11 cellular contexts compared by ENCODE assay signal in genomic region chr5:1789838-1790462, GRCh38. TPM values are rescaled to one million over a fixed set of nuclear protein-coding genes. Genes with fewer than 3 reads are reported as not detected.
A peak's percentile ranks its signal among the peaks of the same experiment; 100 is the strongest.
DNase-seq lines count a peak whose midpoint lies in the region; TF ChIP-seq lines count a peak whose summit lies in the region.
"Had no signal": no experiment of that assay in that cellular context is flagged by ENCODE, and none has a peak within 500 bp of the region (broad histone marks: within the 10 kb centered on the region; RNA-seq: fewer than 3 reads in every experiment).

No MANE protein-coding gene starts in this region.

- H3K79me2 ChIP-seq in SK-N-SH (ENCODE audit: insufficient read depth) = no peaks in the 10 kb centered on the region

- H3K4me3 Mint-ChIP-seq in activated naive CD4-positive, alpha-beta T cell treated with anti-CD3 and anti-CD28 coated beads, Interleukin-2, amount 10 ng/mL, durations not matched to agents 7 days and 5 days = no peak overlapping the region
- H3K4me3 Mint-ChIP-seq: activated naive CD4-positive, alpha-beta T cell treated with anti-CD3 and anti-CD28 coated beads, Interleukin-2, amount 50 U/mL, for 24 hours had no signal

- H3K4me1 ChIP-seq in SK-N-SH (ENCODE audit: control insufficient read depth in 1 of 2, insufficient read depth in 2 of 2, low read depth in 1 of 2, low read length in 1 of 2) = peaks cover 0 to 5% of the 10 kb centered on the region in 2 experiments; a peak in 1 of 4 replicates
- peaks cover 61% of the 10 kb centered on the region for H3K4me1 ChIP-seq in skeletal muscle satellite cell (ENCODE audit: control insufficient read depth, insufficient read depth, low read length)

- no peaks in the 10 kb centered on the region for H4K20me1 ChIP-seq in SK-N-SH (ENCODE audit: insufficient read depth)

- H3K9me3 Mint-ChIP-seq in activated naive CD4-positive, alpha-beta T cell treated with anti-CD3 and anti-CD28 coated beads, Interleukin-2, amount 10 ng/mL, durations not matched to agents 7 days and 5 days = peaks cover 3% of the 10 kb centered on the region
- H3K9me3 Mint-ChIP-seq: activated naive CD4-positive, alpha-beta T cell treated with anti-CD3 and anti-CD28 coated beads, Interleukin-2, amount 50 U/mL, for 24 hours had no signal

- POLR2A ChIA-PET in SK-N-SH (lab: Yijun Ruan, JAX) = no interaction called here

- H3K27me3 Mint-ChIP-seq in activated naive CD4-positive, alpha-beta T cell treated with anti-CD3 and anti-CD28 coated beads, Interleukin-2, amount 10 ng/mL, durations not matched to agents 7 days and 5 days = peaks cover 13% of the 10 kb centered on the region
- H3K27me3 Mint-ChIP-seq: activated naive CD4-positive, alpha-beta T cell treated with anti-CD3 and anti-CD28 coated beads, Interleukin-2, amount 50 U/mL, for 24 hours had no signal

- H3K4me3 ChIP-seq in SK-N-SH (ENCODE audit: low read depth in 2 of 2, low read length in 1 of 2) (peak overlapping the region; percentile 23 to 52; a peak in 3 of 4 replicates), skeletal muscle satellite cell (ENCODE audit: low read length) (peak overlapping the region; percentile 58)

- DNase-seq in activated naive CD4-positive, alpha-beta T cell treated with anti-CD3 and anti-CD28 coated beads, Interleukin-2, amount 10 ng/mL, durations not matched to agents 7 days and 5 days = no peak
- no peak for DNase-seq in activated naive CD4-positive, alpha-beta T cell treated with Interleukin-2 at 50 U/mL for 16 hours
- DNase-seq in SK-N-SH (no peak), fibroblast of peridontal ligament (ENCODE audit: extremely low read depth) (peak; percentile 49), NCI-H2171 treated with DMSO at 0.1 percent for 48 hours (lab: John Stamatoyannopoulos, UW) (no peak), SKM-1 treated with dmso at 0.1 percent for 144 hours (lab: John Stamatoyannopoulos, UW; ENCODE audit: unreplicated experiment) (no peak), amygdala (lab: John Stamatoyannopoulos, UW) (no peak)
- DNase-seq: SHP77 treated with DMSO at 0.1 percent for 48 hours had no signal

- TF ChIP-seq EP300 in SK-N-SH (IDR thresholded peaks at IDR 0.05; ENCODE audit: borderline replicate concordance in 1 of 2, low read depth in 1 of 2, low read length in 1 of 2) = no peak

- no peak for TF ChIP-seq CTCF in SK-N-SH (IDR thresholded peaks at IDR 0.05)

- H2AFZ ChIP-seq in SK-N-SH (ENCODE audit: low read depth) = peak overlapping the region; percentile 58

- H3K9ac ChIP-seq in SK-N-SH (no peak overlapping the region; the same call in 1 of the 2 replicates), skeletal muscle satellite cell (ENCODE audit: low read depth, low read length) (peak overlapping the region; percentile 80)

- peaks cover 3% of the 10 kb centered on the region for H3K27me3 ChIP-seq in SK-N-SH (ENCODE audit: insufficient read depth)
- H3K27me3 ChIP-seq in skeletal muscle satellite cell (ENCODE audit: control insufficient read depth, insufficient read depth, low read length) = no peaks in the 10 kb centered on the region

- H3K4me1 Mint-ChIP-seq in activated naive CD4-positive, alpha-beta T cell treated with anti-CD3 and anti-CD28 coated beads, Interleukin-2, amount 10 ng/mL, durations not matched to agents 7 days and 5 days = peaks cover 56% of the 10 kb centered on the region

- peak overlapping the region; percentile 62 for H3K27ac Mint-ChIP-seq in activated naive CD4-positive, alpha-beta T cell treated with anti-CD3 and anti-CD28 coated beads, Interleukin-2, amount 10 ng/mL, durations not matched to agents 7 days and 5 days

- H3K4me2 ChIP-seq in SK-N-SH (peak overlapping the region; percentile 64), skeletal muscle satellite cell (ENCODE audit: low read length) (peak overlapping the region; percentile 81)

- WGBS in SK-N-SH (ENCODE audit: low lambda C conversion rate) = 19% methylated on average over 10 of the region's 10 CpGs

- H3K9me3 ChIP-seq in SK-N-SH (no peaks in the 10 kb centered on the region), skeletal muscle satellite cell (replicated peaks; ENCODE audit: low read length) (no peaks in the 10 kb centered on the region)

- H3K9me2 ChIP-seq in SK-N-SH = no peaks in the 10 kb centered on the region

- TF ChIP-seq RAD21 in SK-N-SH (IDR thresholded peaks at IDR 0.05; ENCODE audit: low read length) = no peak

- CTCF ChIA-PET in activated naive CD4-positive, alpha-beta T cell treated with anti-CD3 and anti-CD28 coated beads, Interleukin-2, amount 10 ng/mL, durations not matched to agents 7 days and 5 days (lab: Charles Lee) = no interaction called here
- CTCF ChIA-PET in SK-N-SH (lab: Yijun Ruan, JAX) = no interaction called here

- peaks cover 8% of the 10 kb centered on the region for H3K36me3 Mint-ChIP-seq in activated naive CD4-positive, alpha-beta T cell treated with anti-CD3 and anti-CD28 coated beads, Interleukin-2, amount 10 ng/mL, durations not matched to agents 7 days and 5 days
- H3K36me3 Mint-ChIP-seq: activated naive CD4-positive, alpha-beta T cell treated with anti-CD3 and anti-CD28 coated beads, Interleukin-2, amount 50 U/mL, for 24 hours had no signal

- H3F3A ChIP-seq in SK-N-SH (replicated peaks; ENCODE audit: insufficient read depth) = peaks cover 18% of the 10 kb centered on the region

- no peaks in the 10 kb centered on the region for H3K36me3 ChIP-seq in SK-N-SH (replicated peaks in 1 of 2; ENCODE audit: control insufficient read depth in 1 of 2, insufficient read depth in 2 of 2, low read length in 1 of 2)
- H3K36me3 ChIP-seq in skeletal muscle satellite cell (ENCODE audit: insufficient read depth, low read length) = no peaks in the 10 kb centered on the region

- peak overlapping the region in 1 of 2 experiments; percentile 51; a peak in 2 of 4 replicates for H3K27ac ChIP-seq in SK-N-SH (ENCODE audit: low read depth in 2 of 2, low read length in 1 of 2)
- H3K27ac ChIP-seq: C4-2B had no signal

TF ChIP-seq in SK-N-SH, 30 proteins besides CTCF, POLR2A, EP300 and RAD21 (continues in another document):
- peak; percentile 47 for TF ChIP-seq NFIC (IDR thresholded peaks at IDR 0.05; ENCODE audit: borderline replicate concordance)
- no peak for TF ChIP-seq ZBTB33 (IDR thresholded peaks at IDR 0.05; ENCODE audit: borderline replicate concordance, low read depth)
- TF ChIP-seq FOXM1 (IDR thresholded peaks at IDR 0.05; ENCODE audit: low read depth) = no peak
- TF ChIP-seq EZH2phosphoT487 (IDR thresholded peaks at IDR 0.05; ENCODE audit: borderline replicate concordance, low read depth) = no peak
- no peak for TF ChIP-seq SMC3 (IDR thresholded peaks at IDR 0.05; ENCODE audit: low read depth, low read length)
- peak; percentile 39; the same call in 1 of the 2 replicates for TF ChIP-seq JUND (IDR thresholded peaks at IDR 0.05)
- TF ChIP-seq MAX (IDR thresholded peaks at IDR 0.05; ENCODE audit: low read depth) = peak; percentile 80; the same call in 1 of the 2 replicates
- no peak for TF ChIP-seq IRF3 (IDR thresholded peaks at IDR 0.05; ENCODE audit: low read depth, low read length)
- no peak for TF ChIP-seq RFX5 (IDR thresholded peaks at IDR 0.05; ENCODE audit: low read length)
- no peak for TF ChIP-seq USF1 (IDR thresholded peaks at IDR 0.05; ENCODE audit: borderline replicate concordance, low read depth)
- no peak for TF ChIP-seq GABPA (IDR thresholded peaks at IDR 0.05; ENCODE audit: low read depth)
- TF ChIP-seq TAF1 (IDR thresholded peaks at IDR 0.05; ENCODE audit: borderline replicate concordance, low read depth, low read length) = no peak
- TF ChIP-seq POLR2AphosphoS5 (IDR thresholded peaks at IDR 0.05; ENCODE audit: low read depth, low read length) = no peak
- TF ChIP-seq YY1 (IDR thresholded peaks at IDR 0.05; ENCODE audit: low read depth) = no peak

RNA-seq across cellular contexts. Expression of gene MRPL36, which starts 9.7 kb away (rescaled TPM):
- 75.5 and 78.4 TPM in 2 replicates for polyA plus RNA-seq in SK-N-SH (2012; rRNA removed)
- 69.3 and 72.9 TPM in 2 replicates for polyA plus RNA-seq in SK-N-SH (2012; cell fraction: cytosol; rRNA removed)
- polyA plus RNA-seq in SK-N-SH (2012; cell fraction: nucleus; rRNA removed) = 34.4 and 36.3 TPM in 2 replicates
- total RNA-seq in skeletal muscle satellite cell (2012; rRNA removed) = 54.8 and 71.0 TPM in 2 replicates

RNA-seq across cellular contexts. Expression of gene NDUFS6, which starts 11.3 kb away (rescaled TPM):
- 142 and 316 TPM in 2 replicates for polyA plus RNA-seq in SK-N-SH (2012; rRNA removed)
- 231 and 263 TPM in 2 replicates for polyA plus RNA-seq in SK-N-SH (2012; cell fraction: cytosol; rRNA removed)
- 65.1 and 121 TPM in 2 replicates for polyA plus RNA-seq in SK-N-SH (2012; cell fraction: nucleus; rRNA removed)
- total RNA-seq in skeletal muscle satellite cell (2012; rRNA removed) = 28.8 and 35.5 TPM in 2 replicates
